24 cellular contexts compared by ENCODE assay signal in the genomic region with DNA sequence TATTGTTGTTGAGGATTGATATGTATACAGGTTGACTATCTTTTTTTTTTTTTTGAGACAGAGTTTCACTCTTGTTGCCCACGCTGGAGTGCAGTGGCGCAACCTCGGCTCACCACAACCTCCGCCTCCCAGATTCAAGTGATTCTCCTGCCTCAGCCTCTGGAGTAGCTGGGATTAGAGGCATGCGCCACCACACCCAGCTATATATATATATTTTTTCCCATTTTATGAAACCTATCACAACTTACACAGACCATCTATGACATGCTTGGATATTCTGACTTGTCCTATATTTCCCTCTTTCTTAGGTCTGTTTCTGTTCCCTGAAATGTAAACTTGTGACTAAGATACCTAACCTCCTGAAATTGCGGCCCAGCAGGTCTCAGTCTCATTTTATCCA.
"Had no signal": no experiment of that assay in that cellular context is flagged by ENCODE, and none has a peak within 500 bp of the region (broad histone marks: within the 10 kb centered on the region; RNA-seq: fewer than 3 reads in every experiment).

No MANE protein-coding gene starts in this region.

- H3K4me3 Mint-ChIP-seq: activated naive CD8-positive, alpha-beta T cell; central memory CD8-positive, alpha-beta T cell; memory B cell; naive thymus-derived CD8-positive, alpha-beta T cell; neural crest cell; stimulated activated naive B cell treated with anti-CD40 and anti-IgM and Interleukin-4, amounts not matched to agents 10 μg/mL and 1 μg/mL and 100 μg/mL, for 72 hours had no signal

- ATAC-seq: left lobe of liver; naive thymus-derived CD8-positive, alpha-beta T cell; psoas muscle; stimulated activated naive B cell treated with anti-CD40 and anti-IgM and Interleukin-4, amounts not matched to agents 10 μg/mL and 1 μg/mL and 100 μg/mL, for 72 hours; upper lobe of right lung had no signal

- H3K9me3 Mint-ChIP-seq: central memory CD8-positive, alpha-beta T cell; memory B cell; stimulated activated naive B cell treated with anti-CD40 and anti-IgM and Interleukin-4, amounts not matched to agents 10 μg/mL and 1 μg/mL and 100 μg/mL, for 72 hours had no signal

- DNase-seq: activated CD4-positive, alpha-beta T cell treated with anti-CD3 and anti-CD28 coated beads for 4 hours; activated CD4-positive, alpha-beta T cell treated with anti-CD3 and anti-CD28 coated beads, Interleukin-2, amount 50 U/mL, for 4 hours; activated CD4-positive, CD25-positive, alpha-beta regulatory T cell; activated effector memory CD4-positive, alpha-beta T cell treated with Interleukin-2 at 50 U/mL for 16 hours; activated naive CD4-positive, alpha-beta T cell treated with Interleukin-2 at 50 U/mL for 16 hours; activated T-cell treated with anti-CD3 and anti-CD28 coated beads for 4 hours; anterior cingulate cortex; dermis blood vessel endothelial cell; effector CD4-positive, alpha-beta T cell; kidney glomerular epithelial cell; naive thymus-derived CD8-positive, alpha-beta T cell; nucleus accumbens; psoas muscle; stimulated activated CD4-positive, alpha-beta T cell treated with anti-CD3 and anti-CD28 coated beads, Interleukin-15, amount 100 ng/mL, for 24 hours; stimulated activated CD4-positive, alpha-beta T cell treated with anti-CD3 and anti-CD28 coated beads, Interleukin-2, amount 100 ng/mL, for 24 hours; stimulated activated naive B cell treated with anti-CD40 and anti-IgM and Interleukin-4, amounts not matched to agents 10 μg/mL and 1 μg/mL and 100 μg/mL, for 72 hours; stomach; thyroid gland; upper lobe of right lung had no signal

- H3K4me1 Mint-ChIP-seq: neural crest cell had no signal

- H3K27ac Mint-ChIP-seq: activated naive CD8-positive, alpha-beta T cell; memory B cell; naive thymus-derived CD8-positive, alpha-beta T cell; stimulated activated naive B cell treated with anti-CD40 and anti-IgM and Interleukin-4, amounts not matched to agents 10 μg/mL and 1 μg/mL and 100 μg/mL, for 72 hours had no signal

- H3K36me3 Mint-ChIP-seq: memory B cell; naive thymus-derived CD8-positive, alpha-beta T cell; stimulated activated naive B cell treated with anti-CD40 and anti-IgM and Interleukin-4, amounts not matched to agents 10 μg/mL and 1 μg/mL and 100 μg/mL, for 72 hours had no signal
